Comparison of ENCODE assay signal across 13 cellular contexts in genomic region chr11:78277314-78277994, GRCh38.
DNase-seq lines count a peak whose midpoint lies in the region; ATAC-seq and TF ChIP-seq lines count a peak whose summit lies in the region.
"Had no signal": no experiment of that assay in that cellular context is flagged by ENCODE, and none has a peak within 500 bp of the region (broad histone marks: within the 10 kb centered on the region; RNA-seq: fewer than 3 reads in every experiment).

No MANE protein-coding gene starts in this region.

- no peak overlapping the region for H2BK120ac ChIP-seq in mesenchymal stem cell (ENCODE audit: low read depth, low read length)

- no peak overlapping the region for H3K14ac ChIP-seq in mesenchymal stem cell (ENCODE audit: low read length in 2 of 2)

- TF ChIP-seq CTCF in KMS-11 (conservative IDR thresholded peaks at IDR 0.05; ENCODE audit: low read depth, low read length) (no peak), type B pancreatic cell (conservative IDR thresholded peaks at IDR 0.05) (no peak), tibial artery (IDR thresholded peaks at IDR 0.05) (no peak)

- peaks cover 12% of the 10 kb centered on the region for H3K79me1 ChIP-seq in mesenchymal stem cell (replicated peaks; ENCODE audit: low read length, poor library complexity, severe bottlenecking)

- no peaks in the 10 kb centered on the region for H3K79me2 ChIP-seq in KMS-11 (ENCODE audit: insufficient read depth, low read depth)

- H3K4me3 Mint-ChIP-seq in T-helper 17 cell (no peak overlapping the region), type B pancreatic cell (peak overlapping the region; percentile 32)
- no peak overlapping the region for H3K4me3 Mint-ChIP-seq in effector memory CD8-positive, alpha-beta T cell
- H3K4me3 Mint-ChIP-seq: activated CD8-positive, alpha-beta T cell treated with anti-CD3 and anti-CD28 coated beads for 36 hours; stimulated activated effector memory CD8-positive, alpha-beta T cell treated with anti-CD3 and anti-CD28 coated beads, Interleukin-12 subunit alpha, Interleukin-12 subunit beta, amount 100 ng/mL, for 72 hours had no signal

- H2AK5ac ChIP-seq in mesenchymal stem cell (ENCODE audit: low read length, severe bottlenecking), result no peak overlapping the region

- peak overlapping the region; percentile 52 for H2BK15ac ChIP-seq in mesenchymal stem cell (ENCODE audit: low read depth, poor library complexity, severe bottlenecking)

- H3K23ac ChIP-seq in mesenchymal stem cell (ENCODE audit: low read length in 2 of 2), result no peak overlapping the region

- intact Hi-C loops in tibial artery (cut with DNase I; ENCODE audit: low total_unique reads), result loop anchor here (10.0 kb wide), 1 partner anchor 47 kb away; no protein-coding TSS in a partner anchor

- H3K36me3 Mint-ChIP-seq in T-helper 17 cell (ENCODE audit: low read depth) (peaks cover 2% of the 10 kb centered on the region), type B pancreatic cell (peaks cover 23% of the 10 kb centered on the region)
- no peaks in the 10 kb centered on the region for H3K36me3 Mint-ChIP-seq in effector memory CD8-positive, alpha-beta T cell (ENCODE audit: insufficient read depth)
- H3K36me3 Mint-ChIP-seq: stimulated activated effector memory CD8-positive, alpha-beta T cell treated with anti-CD3 and anti-CD28 coated beads, Interleukin-12 subunit alpha, Interleukin-12 subunit beta, amount 100 ng/mL, for 72 hours had no signal

- H3K27ac Mint-ChIP-seq in T-helper 17 cell (peak overlapping the region; percentile 32), type B pancreatic cell (peak overlapping the region; percentile 39)
- no peak overlapping the region for H3K27ac Mint-ChIP-seq in effector memory CD8-positive, alpha-beta T cell
- H3K27ac Mint-ChIP-seq: activated CD8-positive, alpha-beta T cell treated with anti-CD3 and anti-CD28 coated beads for 36 hours; stimulated activated effector memory CD8-positive, alpha-beta T cell treated with anti-CD3 and anti-CD28 coated beads, Interleukin-12 subunit alpha, Interleukin-12 subunit beta, amount 100 ng/mL, for 72 hours had no signal

- H3K27ac ChIP-seq in KMS-11 (peak overlapping the region; percentile 63), mesenchymal stem cell (ENCODE audit: low read length, poor library complexity, severe bottlenecking) (no peak overlapping the region), tibial artery (no peak overlapping the region)

- no peak overlapping the region for H2BK5ac ChIP-seq in mesenchymal stem cell (ENCODE audit: low read depth, low read length, poor library complexity, severe bottlenecking)

- H2AFZ ChIP-seq in KMS-11 (ENCODE audit: low read depth) (no peak overlapping the region), mesenchymal stem cell (ENCODE audit: low read depth, low read length) (no peak overlapping the region)

- peaks cover 2% of the 10 kb centered on the region for H3K4me1 Mint-ChIP-seq in T-helper 17 cell
- H3K4me1 Mint-ChIP-seq in type B pancreatic cell (ENCODE audit: unreplicated experiment), result peaks cover 23% of the 10 kb centered on the region
- no peaks in the 10 kb centered on the region for H3K4me1 Mint-ChIP-seq in effector memory CD8-positive, alpha-beta T cell (ENCODE audit: low read depth in 2 of 2)
- H3K4me1 Mint-ChIP-seq: stimulated activated effector memory CD8-positive, alpha-beta T cell treated with anti-CD3 and anti-CD28 coated beads, Interleukin-12 subunit alpha, Interleukin-12 subunit beta, amount 100 ng/mL, for 72 hours had no signal

- H4K20me1 ChIP-seq in KMS-11 (ENCODE audit: insufficient read depth), result no peaks in the 10 kb centered on the region

- no peak for ATAC-seq in T-helper 17 cell
- ATAC-seq in effector memory CD8-positive, alpha-beta T cell (replicated peaks), result no peak
- ATAC-seq: activated CD8-positive, alpha-beta T cell treated with anti-CD3 and anti-CD28 coated beads for 36 hours; HCT116; stimulated activated effector memory CD8-positive, alpha-beta T cell treated with anti-CD3 and anti-CD28 coated beads, Interleukin-12 subunit alpha, Interleukin-12 subunit beta, amount 100 ng/mL, for 72 hours had no signal

- WGBS in mesenchymal stem cell, result 92% methylated on average over 7 of the region's 7 CpGs

- H3K9me3 ChIP-seq in T-helper 17 cell (ENCODE audit: control insufficient read depth, low read length, poor library complexity, severe bottlenecking) (no peaks in the 10 kb centered on the region), mesenchymal stem cell (ENCODE audit: control insufficient read depth, low read length) (peaks cover 7% of the 10 kb centered on the region), tibial artery (peaks cover 0 to 5% (median 3%) of the 10 kb centered on the region in 3 donors)

- H4K8ac ChIP-seq in mesenchymal stem cell (ENCODE audit: low read length), result no peak overlapping the region

- no peak for DNase-seq in T-helper 17 cell
- DNase-seq in mesenchymal stem cell, result no peak
- no peak for DNase-seq in type B pancreatic cell (ENCODE audit: extremely low spot score, unreplicated experiment)
- no peak for DNase-seq in tibial artery
- DNase-seq in EL, result no peak
- no peak for DNase-seq in effector memory CD8-positive, alpha-beta T cell
- DNase-seq: activated CD8-positive, alpha-beta T cell treated with anti-CD3 and anti-CD28 coated beads for 36 hours; activated effector memory CD4-positive, alpha-beta T cell treated with Interleukin-2 at 50 U/mL for 16 hours; NCI-H524; stimulated activated CD4-positive, alpha-beta T cell treated with anti-CD3 and anti-CD28 coated beads, Interleukin-4, amount 100 ng/mL, for 1 hour had no signal

- peak overlapping the region; percentile 39 for H4K91ac ChIP-seq in mesenchymal stem cell (ENCODE audit: low read length)

- H3K18ac ChIP-seq in mesenchymal stem cell (ENCODE audit: low read depth in 1 of 2, low read length in 2 of 2), result peak overlapping the region in 1 of 2 experiments; percentile 21

- H3K27me3 ChIP-seq in KMS-11 (ENCODE audit: insufficient read depth, low read depth) (no peaks in the 10 kb centered on the region), mesenchymal stem cell (ENCODE audit: control insufficient read depth in 1 of 2, insufficient read depth in 1 of 2, low read length in 2 of 2) (no peaks in the 10 kb centered on the region), tibial artery (no peaks in the 10 kb centered on the region)

- no peak overlapping the region for H3K9ac ChIP-seq in KMS-11
- no peak overlapping the region for H3K9ac ChIP-seq in mesenchymal stem cell (ENCODE audit: low read length)

- H3K4me1 ChIP-seq in KMS-11 (ENCODE audit: low read depth, poor library complexity, severe bottlenecking), result peaks cover 20% of the 10 kb centered on the region
- H3K4me1 ChIP-seq in mesenchymal stem cell (ENCODE audit: control insufficient read depth, insufficient read depth, low read depth, low read length), result peaks cover 3% of the 10 kb centered on the region
- peaks cover 0 to 8% (median 0%) of the 10 kb centered on the region in 4 donors for H3K4me1 ChIP-seq in tibial artery

- no peaks in the 10 kb centered on the region for H3K9me3 Mint-ChIP-seq in type B pancreatic cell
- H3K9me3 Mint-ChIP-seq in effector memory CD8-positive, alpha-beta T cell, result no peaks in the 10 kb centered on the region

- H3K27me3 Mint-ChIP-seq in T-helper 17 cell (no peaks in the 10 kb centered on the region), type B pancreatic cell (no peaks in the 10 kb centered on the region)
- H3K27me3 Mint-ChIP-seq in effector memory CD8-positive, alpha-beta T cell, result no peaks in the 10 kb centered on the region
- H3K27me3 Mint-ChIP-seq: activated CD8-positive, alpha-beta T cell treated with anti-CD3 and anti-CD28 coated beads for 36 hours had no signal

- H3K4me2 ChIP-seq in KMS-11 (peak overlapping the region; percentile 23; the same call in 1 of the 2 replicates), mesenchymal stem cell (ENCODE audit: low read length, poor library complexity, severe bottlenecking) (no peak overlapping the region)

- H3K36me3 ChIP-seq in KMS-11 (ENCODE audit: insufficient read depth) (no peaks in the 10 kb centered on the region), mesenchymal stem cell (ENCODE audit: control insufficient read depth in 1 of 2, insufficient read depth in 2 of 2, low read depth in 1 of 2, low read length in 2 of 2) (peaks cover 10 to 23% of the 10 kb centered on the region in 2 experiments), tibial artery (peaks cover 6 to 34% (median 27%) of the 10 kb centered on the region in 3 donors)

- no peak overlapping the region for H3K4ac ChIP-seq in mesenchymal stem cell (ENCODE audit: low read depth in 1 of 2, low read length in 2 of 2)

- H3K4me3 ChIP-seq in KMS-11 (IDR thresholded peaks at IDR 0.05; ENCODE audit: insufficient read depth, low read depth, low read length), result no peak overlapping the region
- no peak overlapping the region for H3K4me3 ChIP-seq in mesenchymal stem cell (ENCODE audit: insufficient read depth in 1 of 2, low read depth in 1 of 2, low read length in 2 of 2)
- H3K4me3 ChIP-seq in tibial artery, result no peak overlapping the region

- peak overlapping the region in 1 of 2 experiments; percentile 39 for H2BK12ac ChIP-seq in mesenchymal stem cell (ENCODE audit: low read length in 2 of 2)

Comparison
In these comparisons a context has a peak if more than half of its experiments do, and no peak if none do; other contexts are left out.
1. H3K27ac Mint-ChIP-seq: peak in T-helper 17 cell (single experiment) and type B pancreatic cell (single experiment); none in effector memory CD8-positive, alpha-beta T cell (0 of 2).